8 cellular contexts compared by ENCODE assay signal in the genomic region with DNA sequence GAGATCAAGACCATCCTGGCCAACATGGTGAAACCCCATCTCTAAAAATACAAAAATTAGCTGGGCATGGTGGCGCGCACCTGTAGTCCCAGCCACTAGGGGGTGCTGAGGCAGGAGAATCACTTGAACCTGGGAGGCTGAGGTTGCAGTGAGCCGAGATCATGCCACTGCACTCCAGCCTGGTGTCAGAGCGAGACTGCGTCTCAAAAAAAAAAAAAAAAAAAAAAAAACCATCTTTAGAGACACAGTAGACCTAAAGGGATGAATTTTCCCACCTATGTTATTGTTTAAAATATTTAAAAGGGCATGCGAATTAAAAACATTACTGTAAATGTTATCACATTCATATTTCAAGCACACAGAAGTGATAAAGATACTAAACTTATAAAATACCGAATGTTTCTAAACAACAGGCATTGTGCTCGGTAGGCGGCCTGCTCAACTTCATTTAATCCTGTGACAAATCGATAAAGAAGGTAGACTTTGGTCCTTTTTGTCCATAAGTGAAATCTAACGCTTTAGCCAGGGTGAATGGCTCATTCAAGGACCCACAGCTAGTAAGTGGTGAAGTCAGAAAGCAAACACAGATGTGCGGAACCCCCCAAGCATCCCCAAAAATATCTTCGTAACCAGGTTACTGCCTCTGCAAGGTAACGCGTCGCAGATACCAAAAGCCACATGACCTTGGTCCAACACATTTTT. TPM values are rescaled to one million over a fixed set of nuclear protein-coding genes. Genes with fewer than 3 reads are reported as not detected.
A peak's percentile ranks its signal among the peaks of the same experiment; 100 is the strongest.
DNase-seq lines count a peak whose midpoint lies in the region; ATAC-seq and TF ChIP-seq lines count a peak whose summit lies in the region.

No MANE protein-coding gene starts in this region.

- H3K4me3 ChIP-seq in WERI-Rb-1 (ENCODE audit: low read depth, low read length) (no peak overlapping the region), upper lobe of left lung (no peak overlapping the region), H7 (ENCODE audit: insufficient read depth, low read depth, low read length) (no peak overlapping the region)

- peak; percentile 36 to 46 for ATAC-seq in naive thymus-derived CD8-positive, alpha-beta T cell
- ATAC-seq in upper lobe of left lung (ENCODE audit: low FRiP score in 2 of 2) (no peak), GM18873 (IDR thresholded peaks at IDR 0.05; ENCODE audit: low FRiP score, unreplicated experiment) (no peak)

- H3K4me1 Mint-ChIP-seq in naive thymus-derived CD8-positive, alpha-beta T cell, result peaks cover 4 to 10% (median 8%) of the 10 kb centered on the region in 4 donors

- H3K27me3 Mint-ChIP-seq in naive thymus-derived CD8-positive, alpha-beta T cell, result no peaks in the 10 kb centered on the region

- no peaks in the 10 kb centered on the region for H3K27me3 ChIP-seq in WERI-Rb-1 (ENCODE audit: insufficient read depth, low read depth, severe bottlenecking)
- no peaks in the 10 kb centered on the region for H3K27me3 ChIP-seq in upper lobe of left lung
- H3K27me3 ChIP-seq in H7 (ENCODE audit: control insufficient read depth, insufficient read depth, low read length), result no peaks in the 10 kb centered on the region

- peak overlapping the region in 1 of 10 donors; percentile 27 for H3K27ac Mint-ChIP-seq in naive thymus-derived CD8-positive, alpha-beta T cell

- H3K27ac ChIP-seq in WERI-Rb-1, result no peak overlapping the region
- no peak overlapping the region for H3K27ac ChIP-seq in upper lobe of left lung

- TF ChIP-seq POLR2A in upper lobe of left lung (IDR thresholded peaks at IDR 0.05), result no peak

- H3K36me3 ChIP-seq in WERI-Rb-1 (peaks cover 88% of the 10 kb centered on the region), upper lobe of left lung (peaks cover 4 to 66% (median 32%) of the 10 kb centered on the region in 4 donors), H7 (replicated peaks; ENCODE audit: control insufficient read depth, insufficient read depth, low read length) (peaks cover 25% of the 10 kb centered on the region)

- H3K36me3 Mint-ChIP-seq in naive thymus-derived CD8-positive, alpha-beta T cell, result peaks cover 8 to 90% (median 45%) of the 10 kb centered on the region in 3 donors

- H3K9me3 Mint-ChIP-seq in naive thymus-derived CD8-positive, alpha-beta T cell, result no peaks in the 10 kb centered on the region

- no peak for TF ChIP-seq EP300 in upper lobe of left lung (IDR thresholded peaks at IDR 0.05)

- H3K9me3 ChIP-seq in WERI-Rb-1 (ENCODE audit: severe bottlenecking) (no peaks in the 10 kb centered on the region), upper lobe of left lung (no peaks in the 10 kb centered on the region)

- no peak overlapping the region for H3K4me3 Mint-ChIP-seq in naive thymus-derived CD8-positive, alpha-beta T cell

- WGBS in upper lobe of left lung, 2 donors, result 85 to 88% methylated on average over 16 of the region's 16 CpGs

- TF ChIP-seq CTCF in WERI-Rb-1 (IDR thresholded peaks at IDR 0.05; ENCODE audit: low read depth, low read length), result peak; percentile 40; the same call in 1 of the 2 replicates
- TF ChIP-seq CTCF in upper lobe of left lung (IDR thresholded peaks at IDR 0.05), result peak; percentile 57 to 80 (median 67)

- DNase-seq in NCI-H82 (lab: John Stamatoyannopoulos, UW) (peak; percentile 50), NCI-H82 treated with DMSO at 0.1 percent for 48 hours (lab: John Stamatoyannopoulos, UW; ENCODE audit: unreplicated experiment) (no peak), WERI-Rb-1 (peak; percentile 63), upper lobe of left lung (peak; percentile 25 to 36), H7 (no peak)
- DNase-seq in central memory CD4-positive, alpha-beta T cell, result peak; percentile 53
- peak; percentile 44 to 78 (median 62) for DNase-seq in naive thymus-derived CD8-positive, alpha-beta T cell

- H3K4me1 ChIP-seq in upper lobe of left lung, result no peaks in the 10 kb centered on the region

- POLR2A ChIA-PET in naive thymus-derived CD8-positive, alpha-beta T cell (lab: Charles Lee), result interaction anchor here (2.2 kb wide), 1 partner anchor 17 kb away, joined by 7 read pairs; a partner anchor contains a TSS

RNA-seq across cellular contexts. Expression of a gene that starts 16.1 kb away (rescaled TPM):
- 10 to 100 TPM; 42.6 to 43.5 TPM for total RNA-seq in naive thymus-derived CD8-positive, alpha-beta T cell
- 10 to 100 TPM; 11.2 to 16.5 (median 14.2) TPM for polyA plus RNA-seq in naive thymus-derived CD8-positive, alpha-beta T cell
- 10 to 100 TPM in 5 of 6 donors, 1 to 10 TPM in 1; 9.9 to 32.5 (median 15.8) TPM for total RNA-seq in upper lobe of left lung
- total RNA-seq in H7 (2014; rRNA removed; shearing (Covaris generic)), result 54.9 and 68.2 TPM in 2 replicates

RNA-seq across cellular contexts. Expression of a gene that starts 16.8 kb away (rescaled TPM):
- 10 to 100 TPM; 66.4 to 70.1 TPM for total RNA-seq in naive thymus-derived CD8-positive, alpha-beta T cell
- 10 to 100 TPM; 47.8 to 62.5 (median 57.7) TPM for polyA plus RNA-seq in naive thymus-derived CD8-positive, alpha-beta T cell
- total RNA-seq in upper lobe of left lung, result 10 to 100 TPM; 27.2 to 42.6 (median 35.8) TPM
- 25.3 and 26.8 TPM in 2 replicates for total RNA-seq in H7 (2014; rRNA removed; shearing (Covaris generic))

RNA-seq across cellular contexts. Expression of a gene that starts 45.5 kb away (rescaled TPM):
- total RNA-seq in naive thymus-derived CD8-positive, alpha-beta T cell, result 10 to 100 TPM; 79.0 to 79.6 TPM
- 100 to 1,000 TPM; 172 to 207 (median 197) TPM for polyA plus RNA-seq in naive thymus-derived CD8-positive, alpha-beta T cell
- total RNA-seq in upper lobe of left lung, result 10 to 100 TPM; 23.2 to 39.8 (median 34.2) TPM
- total RNA-seq in H7 (2014; rRNA removed; shearing (Covaris generic)), result 114 and 117 TPM in 2 replicates

RNA-seq across cellular contexts. Expression of a gene that starts 45.7 kb away (rescaled TPM):
- 10 to 100 TPM; 37.2 to 40.2 TPM for total RNA-seq in naive thymus-derived CD8-positive, alpha-beta T cell
- 10 to 100 TPM; 21.0 to 24.0 (median 22.6) TPM for polyA plus RNA-seq in naive thymus-derived CD8-positive, alpha-beta T cell
- 10 to 100 TPM; 27.7 to 64.4 (median 36.9) TPM for total RNA-seq in upper lobe of left lung
- 44.2 TPM in 2 replicates for total RNA-seq in H7 (2014; rRNA removed; shearing (Covaris generic))

Comparison
In these comparisons a context has a peak if more than half of its experiments do, and no peak if none do; other contexts are left out.
1. DNase-seq: peak in NCI-H82 (single experiment), WERI-Rb-1 (single experiment), central memory CD4-positive, alpha-beta T cell (single experiment), naive thymus-derived CD8-positive, alpha-beta T cell (10 of 10) and upper lobe of left lung (2 of 2); none in NCI-H82 treated with DMSO at 0.1 percent for 48 hours (single experiment) and H7 (single experiment).
2. ATAC-seq: peak in naive thymus-derived CD8-positive, alpha-beta T cell (2 of 2); none in upper lobe of left lung (0 of 2) and GM18873 (single experiment).